ENCODE assay signal across 8 cellular contexts in the genomic region with DNA sequence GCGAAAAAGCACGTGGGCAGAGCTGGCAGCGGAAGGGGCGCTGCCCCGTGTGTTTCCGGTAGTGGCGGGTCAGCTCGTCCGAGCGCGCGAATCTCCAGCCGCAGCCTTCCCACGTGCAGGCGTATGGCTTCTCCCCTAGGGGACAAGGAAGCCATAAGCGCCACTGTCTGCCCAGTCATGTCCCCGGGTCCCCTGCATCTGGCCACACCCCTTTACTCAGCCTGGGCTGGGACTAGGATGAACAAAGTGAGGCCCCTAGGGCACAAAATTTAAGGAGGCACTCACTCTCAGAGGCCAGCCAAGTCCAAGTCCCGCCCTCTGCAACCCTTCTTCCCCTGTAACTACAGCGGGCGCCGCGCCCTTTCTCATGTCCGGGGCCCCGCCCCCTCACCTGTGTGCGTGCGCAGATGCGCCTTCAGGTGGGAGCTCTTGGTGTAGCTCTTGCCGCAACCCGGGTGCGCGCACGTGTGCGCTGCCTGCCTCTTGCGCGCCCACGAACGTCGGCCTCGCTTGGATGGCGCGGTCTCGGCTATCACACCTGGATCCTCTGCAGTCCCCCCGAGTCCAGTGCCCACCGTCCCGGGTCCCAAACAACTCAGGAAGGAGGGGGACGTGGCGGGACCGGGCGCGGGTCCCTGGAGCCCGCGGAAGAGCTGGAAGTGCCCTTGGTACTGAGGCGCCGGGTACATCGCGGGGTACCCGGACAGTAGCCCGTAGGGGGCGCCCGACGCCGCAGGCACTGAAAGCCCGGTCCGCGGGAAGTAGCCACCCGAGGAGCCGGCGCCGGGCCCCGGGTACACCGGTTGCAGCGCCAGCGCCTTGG. TPM values are rescaled to one million over a fixed set of nuclear protein-coding genes. Genes with fewer than 3 reads are reported as not detected.
DNase-seq lines count a peak whose midpoint lies in the region; ATAC-seq, FAIRE-seq and TF ChIP-seq lines count a peak whose summit lies in the region.

No MANE protein-coding gene starts in this region.

- FAIRE-seq in HTR-8/SVneo (lab: Jason Lieb, UNC) = no peak

- H3K9me3 Mint-ChIP-seq in effector memory CD8-positive, alpha-beta T cell = no peaks in the 10 kb centered on the region
- peaks cover 4% of the 10 kb centered on the region for H3K9me3 Mint-ChIP-seq in mesothelial cell of epicardium

- peak overlapping the region; percentile 89 to 92 for H3K4me3 Mint-ChIP-seq in effector memory CD8-positive, alpha-beta T cell
- peak overlapping the region; percentile 63 for H3K4me3 Mint-ChIP-seq in mesothelial cell of epicardium

- peak overlapping the region in 1 of 2 donors; percentile 80 for H3K27ac Mint-ChIP-seq in effector memory CD8-positive, alpha-beta T cell
- no peak overlapping the region for H3K27ac Mint-ChIP-seq in mesothelial cell of epicardium

- peaks cover 19 to 24% of the 10 kb centered on the region in 2 donors for H3K4me1 Mint-ChIP-seq in effector memory CD8-positive, alpha-beta T cell (ENCODE audit: low read depth in 2 of 2)
- H3K4me1 Mint-ChIP-seq in mesothelial cell of epicardium = peaks cover 13% of the 10 kb centered on the region

- peak; percentile 35 for TF ChIP-seq CTCF in mesothelial cell of epicardium (IDR thresholded peaks at IDR 0.05; ENCODE audit: unreplicated experiment)

- DNase-seq in NCI-H524 (lab: John Stamatoyannopoulos, UW) (peak; percentile 69 to 80), NCI-H524 treated with DMSO at 0.1 percent for 48 hours (lab: John Stamatoyannopoulos, UW) (no peak), NCI-H345 treated with DMSO at 0.1 percent for 48 hours (lab: John Stamatoyannopoulos, UW; ENCODE audit: unreplicated experiment) (peak; percentile 14), mesothelial cell of epicardium (ENCODE audit: low spot score in 2 of 2, unreplicated experiment in 2 of 2) (peak; percentile 55 to 67), HTR-8/SVneo (ENCODE audit: insufficient read length, low spot score) (no peak)
- peak; percentile 60 to 71 for DNase-seq in activated CD8-positive, alpha-beta memory T cell treated with anti-CD3 and anti-CD28 coated beads for 1 hour (ENCODE audit: extremely low read depth in 1 of 2, low read depth in 1 of 2)
- DNase-seq in effector memory CD8-positive, alpha-beta T cell = peak; percentile 74 to 81 (median 79)
- peak; percentile 64 to 76 for DNase-seq in stimulated activated CD8-positive, alpha-beta memory T cell treated with anti-CD3 and anti-CD28 coated beads, Interleukin-4, amount 100 ng/mL, for 4 hours (ENCODE audit: low read depth in 2 of 2, low spot score in 1 of 2)

- peak; percentile 70 for ATAC-seq in effector memory CD8-positive, alpha-beta T cell (replicated peaks)

- H3K27me3 Mint-ChIP-seq in effector memory CD8-positive, alpha-beta T cell = no peaks in the 10 kb centered on the region
- H3K27me3 Mint-ChIP-seq in mesothelial cell of epicardium (ENCODE audit: low read depth) = peaks cover 48% of the 10 kb centered on the region

- H3K36me3 Mint-ChIP-seq in effector memory CD8-positive, alpha-beta T cell (ENCODE audit: insufficient read depth) = peaks cover 20% of the 10 kb centered on the region
- peaks cover 2% of the 10 kb centered on the region for H3K36me3 Mint-ChIP-seq in mesothelial cell of epicardium

RNA-seq across cellular contexts. Expression of a gene that starts 1.9 kb away (rescaled TPM):
- total RNA-seq in mesothelial cell of epicardium = 0.13 TPM in 1 of 3 replicates, not detected in the others

RNA-seq across cellular contexts. Expression of a gene that starts 3.9 kb away (rescaled TPM):
- total RNA-seq in mesothelial cell of epicardium = 20.4 to 23.6 TPM (median 23.5 TPM) in 3 replicates

RNA-seq across cellular contexts. Expression of a gene that starts 5.8 kb away (rescaled TPM):
- total RNA-seq in mesothelial cell of epicardium = 29.7 to 31.5 TPM (median 30.2 TPM) in 3 replicates

RNA-seq across cellular contexts. Expression of a gene that starts 34.0 kb away (rescaled TPM):
- total RNA-seq in mesothelial cell of epicardium = 0.86 to 0.98 TPM (median 0.97 TPM) in 3 replicates

RNA-seq across cellular contexts. Expression of a gene that starts 46.8 kb away (rescaled TPM):
- total RNA-seq in mesothelial cell of epicardium = 4.0 to 5.8 TPM (median 4.4 TPM) in 3 replicates

Comparison
In these comparisons a context has a peak if more than half of its experiments do, and no peak if none do; other contexts are left out.
1. DNase-seq: peak in NCI-H524 (2 of 2), NCI-H345 treated with DMSO at 0.1 percent for 48 hours (single experiment), activated CD8-positive, alpha-beta memory T cell treated with anti-CD3 and anti-CD28 coated beads for 1 hour (2 of 2), effector memory CD8-positive, alpha-beta T cell (3 of 3), mesothelial cell of epicardium (2 of 2) and stimulated activated CD8-positive, alpha-beta memory T cell treated with anti-CD3 and anti-CD28 coated beads, Interleukin-4, amount 100 ng/mL, for 4 hours (2 of 2); none in NCI-H524 treated with DMSO at 0.1 percent for 48 hours (single experiment) and HTR-8/SVneo (single experiment).